In the genomic region with DNA sequence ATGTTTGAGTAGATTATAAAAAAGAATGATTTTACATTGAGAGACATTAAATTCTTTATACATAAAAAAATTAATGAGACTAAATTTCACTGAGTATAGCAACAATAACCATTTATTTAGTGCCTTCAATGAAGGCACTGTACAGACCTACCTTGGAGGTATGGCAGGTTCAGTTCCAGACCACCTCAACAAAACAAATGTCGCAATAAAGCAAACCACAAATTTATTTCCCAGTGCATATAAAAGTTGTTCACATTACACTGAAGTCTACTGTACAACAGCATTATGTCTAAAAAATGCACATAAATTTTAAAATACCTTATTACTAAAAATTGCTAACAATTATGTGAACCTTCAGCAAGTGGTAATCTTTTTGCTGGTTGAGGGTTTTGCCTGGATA, we compare ENCODE assay signal across 22 cellular contexts. TPM values are rescaled to one million over a fixed set of nuclear protein-coding genes. Genes with fewer than 3 reads are reported as not detected.
DNase-seq lines count a peak whose midpoint lies in the region; ATAC-seq, FAIRE-seq and TF ChIP-seq lines count a peak whose summit lies in the region.
"Had no signal": no experiment of that assay in that cellular context is flagged by ENCODE, and none has a peak within 500 bp of the region (broad histone marks: within the 10 kb centered on the region; RNA-seq: fewer than 3 reads in every experiment).

No MANE protein-coding gene starts in this region.

- no peak for DNase-seq in activated CD8-positive, alpha-beta T cell treated with anti-CD3 and anti-CD28 coated beads, Interleukin-2, amount 10 ng/mL, durations not matched to agents 7 days and 5 days
- DNase-seq in activated CD8-positive, alpha-beta T cell treated with anti-CD3 and anti-CD28 coated beads for 36 hours: no peak
- DNase-seq in K562 (ENCODE audit: extremely low read depth in 1 of 4, low spot score in 3 of 4) (no peak), foreskin melanocyte (no peak)
- DNase-seq: Caco-2; CD4-positive, CD25-positive, alpha-beta regulatory T cell; CD8-positive, alpha-beta T cell; DMS153; DND-41; GDM1; GM23248; H7; HCEC 1CT had no signal

- POLR2A ChIA-PET in activated CD8-positive, alpha-beta T cell treated with anti-CD3 and anti-CD28 coated beads, Interleukin-2, amount 10 ng/mL, durations not matched to agents 7 days and 5 days (lab: Charles Lee): no interaction called here
- POLR2A ChIA-PET in activated CD8-positive, alpha-beta T cell treated with anti-CD3 and anti-CD28 coated beads for 36 hours (lab: Charles Lee): no interaction called here
- POLR2A ChIA-PET in K562 (lab: Yijun Ruan, JAX): no interaction called here

- CTCF ChIA-PET in activated CD8-positive, alpha-beta T cell treated with anti-CD3 and anti-CD28 coated beads, Interleukin-2, amount 10 ng/mL, durations not matched to agents 7 days and 5 days (lab: Charles Lee): no interaction called here
- CTCF ChIA-PET in activated CD8-positive, alpha-beta T cell treated with anti-CD3 and anti-CD28 coated beads for 36 hours (lab: Charles Lee): no interaction called here
- CTCF ChIA-PET in K562 (lab: Yijun Ruan, JAX; ENCODE audit: low intra/inter-chr PET ratio): no interaction called here

- no peak for TF ChIP-seq POLR2A in K562 (conservative IDR thresholded peaks at IDR 0.05)

- no peak overlapping the region for H3K4me3 Mint-ChIP-seq in activated CD8-positive, alpha-beta T cell treated with anti-CD3 and anti-CD28 coated beads, Interleukin-2, amount 10 ng/mL, durations not matched to agents 7 days and 5 days
- no peak overlapping the region for H3K4me3 Mint-ChIP-seq in activated CD8-positive, alpha-beta T cell treated with anti-CD3 and anti-CD28 coated beads for 36 hours
- H3K4me3 Mint-ChIP-seq: B cell; CD4-positive, CD25-positive, alpha-beta regulatory T cell; CD8-positive, alpha-beta T cell had no signal

- intact Hi-C loops in activated CD8-positive, alpha-beta T cell treated with anti-CD3 and anti-CD28 coated beads for 36 hours (cut with micrococcal nuclease): no loop called here
- intact Hi-C loops in K562 (cut with micrococcal nuclease): no loop called here

- TF ChIP-seq EP300 in K562 (IDR thresholded peaks at IDR 0.05; ENCODE audit: low read length): no peak

- H3K9me3 ChIP-seq in K562 (replicated peaks; ENCODE audit: control insufficient read depth, insufficient read depth, low read depth, low read length): no peaks in the 10 kb centered on the region
- H3K9me3 ChIP-seq: BLaER1, Caco-2 had no signal

- H3K9ac ChIP-seq in K562 (ENCODE audit: insufficient read depth in 1 of 2, low read depth in 2 of 2, low read length in 2 of 2): no peak overlapping the region
- H3K9ac ChIP-seq: BLaER1, GM23248 had no signal

- H3K36me3 Mint-ChIP-seq in activated CD8-positive, alpha-beta T cell treated with anti-CD3 and anti-CD28 coated beads, Interleukin-2, amount 10 ng/mL, durations not matched to agents 7 days and 5 days (ENCODE audit: low read depth): peaks cover 10% of the 10 kb centered on the region
- H3K36me3 Mint-ChIP-seq in activated CD8-positive, alpha-beta T cell treated with anti-CD3 and anti-CD28 coated beads for 36 hours (ENCODE audit: low read depth): peaks cover 16% of the 10 kb centered on the region

- no peaks in the 10 kb centered on the region for H3K27me3 Mint-ChIP-seq in activated CD8-positive, alpha-beta T cell treated with anti-CD3 and anti-CD28 coated beads, Interleukin-2, amount 10 ng/mL, durations not matched to agents 7 days and 5 days (ENCODE audit: low read depth)
- no peaks in the 10 kb centered on the region for H3K27me3 Mint-ChIP-seq in activated CD8-positive, alpha-beta T cell treated with anti-CD3 and anti-CD28 coated beads for 36 hours
- H3K27me3 Mint-ChIP-seq: B cell; CD4-positive, CD25-positive, alpha-beta regulatory T cell had no signal

- no peaks in the 10 kb centered on the region for H3K9me3 Mint-ChIP-seq in activated CD8-positive, alpha-beta T cell treated with anti-CD3 and anti-CD28 coated beads, Interleukin-2, amount 10 ng/mL, durations not matched to agents 7 days and 5 days (ENCODE audit: insufficient read depth)
- peaks cover 1% of the 10 kb centered on the region for H3K9me3 Mint-ChIP-seq in activated CD8-positive, alpha-beta T cell treated with anti-CD3 and anti-CD28 coated beads for 36 hours
- H3K9me3 Mint-ChIP-seq: CD4-positive, CD25-positive, alpha-beta regulatory T cell; CD8-positive, alpha-beta T cell had no signal

- peak; percentile 72 for FAIRE-seq in G401.6 (lab: Jason Lieb, UNC)
- FAIRE-seq in K562 (lab: Jason Lieb, UNC): no peak
- FAIRE-seq: A204.1, GM12878, H1 had no signal

- in situ Hi-C loops in K562 (cut with MboI): no loop called here

- H3K4me1 ChIP-seq in K562 (replicated peaks in 1 of 2; ENCODE audit: control insufficient read depth in 2 of 2, insufficient read depth in 2 of 2, low read length in 2 of 2): no peaks in the 10 kb centered on the region
- H3K4me1 ChIP-seq: BLaER1, Caco-2 had no signal

- no TSS peak for BruUV-seq in K562 (replicated peaks; lab: Mats Ljungman, UMichigan)

- peak overlapping the region; percentile 43 for H3K27ac Mint-ChIP-seq in activated CD8-positive, alpha-beta T cell treated with anti-CD3 and anti-CD28 coated beads, Interleukin-2, amount 10 ng/mL, durations not matched to agents 7 days and 5 days
- no peak overlapping the region for H3K27ac Mint-ChIP-seq in activated CD8-positive, alpha-beta T cell treated with anti-CD3 and anti-CD28 coated beads for 36 hours
- H3K27ac Mint-ChIP-seq: B cell; CD8-positive, alpha-beta T cell had no signal

- H3K27me3 ChIP-seq in K562 (ENCODE audit: control insufficient read depth in 2 of 2, insufficient read depth in 2 of 2, low read length in 2 of 2): no peaks in the 10 kb centered on the region
- H3K27me3 ChIP-seq: BLaER1 had no signal

- ATAC-seq in activated CD8-positive, alpha-beta T cell treated with anti-CD3 and anti-CD28 coated beads, Interleukin-2, amount 10 ng/mL, durations not matched to agents 7 days and 5 days: no peak
- ATAC-seq in activated CD8-positive, alpha-beta T cell treated with anti-CD3 and anti-CD28 coated beads for 36 hours: no peak
- ATAC-seq in K562 (no peak), HG03354 (IDR thresholded peaks at IDR 0.05; ENCODE audit: poor library complexity, severe bottlenecking, unreplicated experiment) (no peak)
- ATAC-seq: CD8-positive, alpha-beta T cell; GM12878 had no signal

- H3K4me3 ChIP-seq in K562: no peak overlapping the region
- H3K4me3 ChIP-seq: BLaER1, GM12878, GM23248 had no signal

- no peak for TF ChIP-seq CTCF in activated CD8-positive, alpha-beta T cell treated with anti-CD3 and anti-CD28 coated beads for 36 hours (IDR thresholded peaks at IDR 0.05)
- no peak for TF ChIP-seq CTCF in K562 (IDR thresholded peaks at IDR 0.05 in 2 of 3, conservative IDR thresholded peaks at IDR 0.05 in 1 of 3; ENCODE audit: insufficient read depth in 2 of 3, low read depth in 1 of 3, low read length in 3 of 3)

- no peak overlapping the region for H3K27ac ChIP-seq in K562 (ENCODE audit: extremely low read depth, low read depth, low read length)
- H3K27ac ChIP-seq: 22Rv1, BLaER1, C4-2B, GM23248 had no signal

- TF ChIP-seq RAD21 in K562 (CRISPR knock-in tag; conservative IDR thresholded peaks at IDR 0.05 in 1 of 2, IDR thresholded peaks at IDR 0.05 in 1 of 2): no peak

- no peaks in the 10 kb centered on the region for H3K4me1 Mint-ChIP-seq in activated CD8-positive, alpha-beta T cell treated with anti-CD3 and anti-CD28 coated beads, Interleukin-2, amount 10 ng/mL, durations not matched to agents 7 days and 5 days (ENCODE audit: low read depth)
- H3K4me1 Mint-ChIP-seq in activated CD8-positive, alpha-beta T cell treated with anti-CD3 and anti-CD28 coated beads for 36 hours (ENCODE audit: low read depth): peaks cover 15% of the 10 kb centered on the region
- H3K4me1 Mint-ChIP-seq: B cell had no signal

- no peak overlapping the region for H2AFZ ChIP-seq in K562 (ENCODE audit: low read depth, low read length)
- H2AFZ ChIP-seq: GM23248 had no signal

- no peak overlapping the region for H3K4me2 ChIP-seq in K562 (ENCODE audit: insufficient read depth, low read length)
- H3K4me2 ChIP-seq: BLaER1 had no signal

- 95% methylated on average over 1 of the region's 1 CpG for WGBS in K562 (ENCODE audit: insufficient coverage, low coverage, missing lambda C conversion rate)

- H4K20me1 ChIP-seq in K562 (replicated peaks; ENCODE audit: control insufficient read depth, insufficient read depth, low read length): no peaks in the 10 kb centered on the region
- H4K20me1 ChIP-seq: BLaER1 had no signal

- no peaks in the 10 kb centered on the region for H3K36me3 ChIP-seq in K562 (ENCODE audit: control insufficient read depth, insufficient read depth, low read length)
- H3K36me3 ChIP-seq: BLaER1 had no signal

- H3K9me1 ChIP-seq in K562 (ENCODE audit: control insufficient read depth, insufficient read depth, low read length): no peaks in the 10 kb centered on the region

- H3K79me2 ChIP-seq in K562 (ENCODE audit: control insufficient read depth, insufficient read depth, low read length): no peaks in the 10 kb centered on the region

TF ChIP-seq in K562, 482 proteins besides CTCF, POLR2A, EP300 and RAD21 (continues in another document):
- TF ChIP-seq CEBPG (CRISPR knock-in tag; IDR thresholded peaks at IDR 0.05) (no peak), CEBPG (tag; conservative IDR thresholded peaks at IDR 0.05 in 1 of 2, IDR thresholded peaks at IDR 0.05 in 1 of 2) (peak in 1 of 2 experiments; percentile 54; a peak in 1 of 4 replicates)

RNA-seq across cellular contexts. Expression of a gene that starts 58.8 kb away (rescaled TPM):
- 1 to 10 TPM; 3.7 to 4.5 TPM for total RNA-seq in activated CD8-positive, alpha-beta T cell treated with anti-CD3 and anti-CD28 coated beads, Interleukin-2, amount 10 ng/mL, durations not matched to agents 7 days and 5 days
- 1 to 10 TPM; 6.8 to 7.6 TPM for total RNA-seq in activated CD8-positive, alpha-beta T cell treated with anti-CD3 and anti-CD28 coated beads for 36 hours
- 13.1 and 19.5 TPM in 2 replicates for total RNA-seq in K562 (2011; cell fraction: chromatin; rRNA removed; ENCODE audit: low replicate concordance)
- total RNA-seq in K562 (2011; cell fraction: nucleolus; rRNA removed): 7.8 and 8.6 TPM in 2 replicates
- 13.6 and 24.7 TPM in 2 replicates for total RNA-seq in K562 (2011; cell fraction: nucleoplasm; rRNA removed)
- total RNA-seq in K562 (2014; rRNA removed): 4.9 and 5.5 TPM in 2 replicates
- 6.5 and 7.1 TPM in 2 replicates for total RNA-seq in K562 (2014; rRNA removed; fragmentation: Illumina TruSeq; extraction: Trizol)
- total RNA-seq in K562 (2015; rRNA removed; fragmentation: Illumina TruSeq; extraction: Trizol): 4.9 and 5.5 TPM in 2 replicates
- total RNA-seq in K562 (2021): 6.7 and 8.2 TPM in 2 replicates
- 4.4 and 8.2 TPM in 2 replicates for polyA plus RNA-seq in K562 (2011; rRNA removed)
- 3.6 and 8.5 TPM in 2 replicates for polyA plus RNA-seq in K562 (2011; cell fraction: cytosol; rRNA removed)
- polyA plus RNA-seq in K562 (2011; cell fraction: nucleus; rRNA removed): 5.7 and 6.4 TPM in 2 replicates
- 5.6 and 11.8 TPM in 2 replicates for polyA plus RNA-seq in K562 (2012)
- 6.8 and 7.1 TPM in 2 replicates for polyA plus RNA-seq in K562 (2014; fragmentation: Illumina TruSeq; extraction: Trizol)
- 1 to 10 TPM; 3.1 to 3.2 TPM for polyA plus RNA-seq in K562 (2014; fragmentation: Nextera tagmentation; extraction: Ambion mirVana)
- 3.1 and 5.9 TPM in 2 replicates for polyA plus RNA-seq in K562 (2014; rRNA removed)
- 6.9 and 10.9 TPM in 2 replicates for polyA minus RNA-seq in K562 (2011; rRNA and poly(A)+ RNA removed)
- polyA minus RNA-seq in K562 (2011; cell fraction: cytosol; rRNA and poly(A)+ RNA removed): 5.2 and 9.8 TPM in 2 replicates
- polyA minus RNA-seq in K562 (2011; cell fraction: nucleus; rRNA and poly(A)+ RNA removed): 3.2 and 8.0 TPM in 2 replicates
